ENCODE assay signal across 8 cellular contexts in genomic region chr17:19753661-19754463, GRCh38. TPM values are rescaled to one million over a fixed set of nuclear protein-coding genes. Genes with fewer than 3 reads are reported as not detected.
DNase-seq lines count a peak whose midpoint lies in the region; ATAC-seq and TF ChIP-seq lines count a peak whose summit lies in the region.

No MANE protein-coding gene starts in this region.

- no peaks in the 10 kb centered on the region for H3K79me2 ChIP-seq in hepatocyte

- no peak overlapping the region for H3K27ac Mint-ChIP-seq in Calu3 (ENCODE audit: unreplicated experiment)

- peak; percentile 72 for DNase-seq in Calu3
- peak; percentile 6 for DNase-seq in NCI-H146 treated with DMSO at 0.1 percent for 48 hours (lab: John Stamatoyannopoulos, UW; ENCODE audit: unreplicated experiment)
- peak in 46 of 61 donors; percentile 9 to 72 (median 41) for DNase-seq in caudate nucleus (lab: John Stamatoyannopoulos, UW)
- DNase-seq in mucosa of descending colon: peak; percentile 60 to 66 (median 61)
- DNase-seq in epidermal melanocyte (ENCODE audit: insufficient read length, low spot score): no peak
- no peak for DNase-seq in hepatocyte (ENCODE audit: low spot score)
- no peak for DNase-seq in AG08396 (ENCODE audit: low spot score)

- WGBS in hepatocyte (ENCODE audit: low lambda C conversion rate, missing lambda C conversion rate): 92% methylated on average over 12 of the region's 12 CpGs

- H3K9me3 ChIP-seq in mucosa of descending colon (no peaks in the 10 kb centered on the region), hepatocyte (ENCODE audit: low read depth) (no peaks in the 10 kb centered on the region)

- H3K36me3 Mint-ChIP-seq in Calu3 (ENCODE audit: insufficient read depth, unreplicated experiment): no peaks in the 10 kb centered on the region

- no peaks in the 10 kb centered on the region for H4K20me1 ChIP-seq in hepatocyte (ENCODE audit: insufficient read depth, poor library complexity, severe bottlenecking)

- no TSS peak for BruUV-seq in Calu3 (replicated peaks; lab: Mats Ljungman, UMichigan)

- CTCF ChIA-PET in Calu3 (lab: Charles Lee): interaction anchor here (1.1 to 1.7 kb wide), 4 partner anchors 9 to 105 kb away, joined by 3 to 11 read pairs (median 5); partner anchors contain the start of gene ALDH3A2

- H3K9me3 Mint-ChIP-seq in Calu3 (ENCODE audit: low read depth, unreplicated experiment): no peaks in the 10 kb centered on the region

- no peaks in the 10 kb centered on the region for H3K9me2 ChIP-seq in hepatocyte (replicated peaks; ENCODE audit: insufficient read depth)

- TF ChIP-seq CTCF in Calu3 (IDR thresholded peaks at IDR 0.05; ENCODE audit: unreplicated experiment) (peak; percentile 61), mucosa of descending colon (IDR thresholded peaks at IDR 0.05) (no peak), hepatocyte (IDR thresholded peaks at IDR 0.05; ENCODE audit: poor library complexity) (no peak)

- no peak overlapping the region for H2AFZ ChIP-seq in hepatocyte

- H3K4me3 ChIP-seq in mucosa of descending colon (no peak overlapping the region), hepatocyte (no peak overlapping the region)

- no peaks in the 10 kb centered on the region for H3K36me3 ChIP-seq in mucosa of descending colon (ENCODE audit: low read depth)
- H3K36me3 ChIP-seq in hepatocyte (replicated peaks; ENCODE audit: insufficient read depth, low read depth): no peaks in the 10 kb centered on the region

- H3K4me1 ChIP-seq in mucosa of descending colon (ENCODE audit: low read depth) (peaks cover 7% of the 10 kb centered on the region), hepatocyte (ENCODE audit: insufficient read depth) (no peaks in the 10 kb centered on the region)

- H3K27ac ChIP-seq in caudate nucleus (ENCODE audit: low read depth, low read length) (peak overlapping the region; percentile 89), hepatocyte (no peak overlapping the region)

- peak; percentile 76 for ATAC-seq in mucosa of descending colon
- ATAC-seq in GM19463 (IDR thresholded peaks at IDR 0.05; ENCODE audit: unreplicated experiment): no peak

- H3K27me3 ChIP-seq in hepatocyte: no peaks in the 10 kb centered on the region

- intact Hi-C loops in Calu3 (cut with micrococcal nuclease; ENCODE audit: unreplicated experiment): no loop called here
- intact Hi-C loops in mucosa of descending colon (cut with DNase I, micrococcal nuclease): no loop called here

- H3K27me3 Mint-ChIP-seq in Calu3 (ENCODE audit: unreplicated experiment): peaks cover 5% of the 10 kb centered on the region

- no peak overlapping the region for H3K4me2 ChIP-seq in hepatocyte

- no peak overlapping the region for H3K4me3 Mint-ChIP-seq in Calu3 (ENCODE audit: low read depth, unreplicated experiment)

- peaks cover 29% of the 10 kb centered on the region for H3K4me1 Mint-ChIP-seq in Calu3 (ENCODE audit: low read depth, unreplicated experiment)

RNA-seq across cellular contexts. Expression of gene ALDH3A1, which starts 5.8 kb away (rescaled TPM):
- 0.38 and 0.47 TPM in 2 replicates for total RNA-seq in Calu3 (2022)
- total RNA-seq in mucosa of descending colon: 1 to 10 TPM in 2 of 3 donors, under 1 TPM in 1; 0.60 to 5.9 (median 3.1) TPM
- 0.90 TPM in 1 of 2 replicates, not detected in the other for total RNA-seq in hepatocyte
- polyA plus RNA-seq in hepatocyte: 0.13 and 1.4 TPM in 2 replicates

RNA-seq across cellular contexts. Expression of gene SLC47A2, which starts 37.5 kb away (rescaled TPM):
- total RNA-seq in Calu3 (2022) (not detected in 2 replicates), mucosa of descending colon (under 1 TPM; 0.28 to 0.65 (median 0.38) TPM), hepatocyte (0.07 TPM in 1 of 2 replicates, not detected in the other)
- not detected in 2 replicates for polyA plus RNA-seq in hepatocyte

Comparison
In these comparisons a context has a peak if more than half of its experiments do, and no peak if none do; other contexts are left out.
1. DNase-seq: peak in Calu3 (single experiment), NCI-H146 treated with DMSO at 0.1 percent for 48 hours (single experiment), caudate nucleus (46 of 61) and mucosa of descending colon (3 of 3); none in epidermal melanocyte (single experiment), hepatocyte (single experiment) and AG08396 (single experiment).